In the genomic region with DNA sequence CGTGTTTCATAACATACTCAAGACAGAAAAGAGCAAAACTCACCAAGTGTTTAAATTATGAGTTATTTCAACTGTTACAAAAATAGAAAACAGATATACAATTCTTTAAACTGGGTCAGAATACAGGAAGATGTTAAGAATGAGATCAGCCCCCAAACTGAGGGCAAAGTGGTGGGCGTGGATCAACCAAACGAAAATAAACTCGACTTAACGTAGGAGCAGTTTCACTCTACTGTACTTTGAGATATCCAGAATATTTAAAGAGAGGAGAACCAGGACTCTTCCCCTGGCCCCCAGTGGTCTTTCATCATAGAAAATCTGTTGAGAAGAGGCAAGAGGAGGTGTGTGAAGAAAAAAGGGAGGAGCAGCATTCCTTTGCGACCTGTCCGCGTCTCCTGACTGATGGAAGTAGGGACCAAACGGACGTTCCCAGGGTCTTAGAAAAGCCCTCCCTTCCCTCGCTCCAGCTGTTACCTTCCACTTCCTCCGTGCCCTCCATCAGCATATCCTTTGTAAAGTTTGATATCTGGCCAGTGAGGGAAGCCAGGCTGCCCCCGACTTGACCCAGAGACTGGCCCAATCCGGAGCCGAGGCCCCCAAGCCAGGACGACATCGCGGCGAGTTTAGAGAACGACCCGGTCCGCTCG, we compare ENCODE assay signal across 1 cellular context.
TF ChIP-seq lines count a peak whose summit lies in the region.

No MANE protein-coding gene starts in this region.

TF ChIP-seq in K562, 482 proteins besides CTCF, POLR2A, EP300 and RAD21 (continued from another document):
- TF ChIP-seq, protein P1, sequence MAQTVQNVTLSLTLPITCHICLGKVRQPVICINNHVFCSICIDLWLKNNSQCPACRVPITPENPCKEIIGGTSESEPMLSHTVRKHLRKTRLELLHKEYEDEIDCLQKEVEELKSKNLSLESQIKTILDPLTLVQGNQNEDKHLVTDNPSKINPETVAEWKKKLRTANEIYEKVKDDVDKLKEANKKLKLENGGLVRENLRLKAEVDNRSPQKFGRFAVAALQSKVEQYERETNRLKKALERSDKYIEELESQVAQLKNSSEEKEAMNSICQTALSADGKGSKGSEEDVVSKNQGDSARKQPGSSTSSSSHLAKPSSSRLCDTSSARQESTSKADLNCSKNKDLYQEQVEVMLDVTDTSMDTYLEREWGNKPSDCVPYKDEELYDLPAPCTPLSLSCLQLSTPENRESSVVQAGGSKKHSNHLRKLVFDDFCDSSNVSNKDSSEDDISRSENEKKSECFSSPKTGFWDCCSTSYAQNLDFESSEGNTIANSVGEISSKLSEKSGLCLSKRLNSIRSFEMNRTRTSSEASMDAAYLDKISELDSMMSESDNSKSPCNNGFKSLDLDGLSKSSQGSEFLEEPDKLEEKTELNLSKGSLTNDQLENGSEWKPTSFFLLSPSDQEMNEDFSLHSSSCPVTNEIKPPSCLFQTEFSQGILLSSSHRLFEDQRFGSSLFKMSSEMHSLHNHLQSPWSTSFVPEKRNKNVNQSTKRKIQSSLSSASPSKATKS (CRISPR knock-in tag; IDR thresholded peaks at IDR 0.05) = no peak
- TF ChIP-seq MCM7 (IDR thresholded peaks at IDR 0.05) (no peak), ZNF143 (CRISPR knock-in tag; IDR thresholded peaks at IDR 0.05) (no peak), ZBTB7A (IDR thresholded peaks at IDR 0.05; ENCODE audit: borderline replicate concordance, control insufficient read depth, low read depth, low read length) (0 out of 2 replicates have a peak, but pooled peaks have one; percentile 15), TOE1 (IDR thresholded peaks at IDR 0.05; ENCODE audit: borderline replicate concordance) (no peak), TOE1 (CRISPR knock-in tag; IDR thresholded peaks at IDR 0.05; ENCODE audit: borderline replicate concordance, low read depth) (no peak), BRD9 (IDR thresholded peaks at IDR 0.05; ENCODE audit: low read depth, partially characterized antibody) (no peak), SIN3A (IDR thresholded peaks at IDR 0.05; ENCODE audit: borderline replicate concordance in 2 of 2, control insufficient read depth in 1 of 2, low read depth in 2 of 2, low read length in 2 of 2) (0 out of 4 replicates have a peak, but pooled peaks of 1 of the 2 experiments have one; percentile 15), JUND (IDR thresholded peaks at IDR 0.05; ENCODE audit: borderline replicate concordance, low read depth, low read length) (no peak), JUND (tag; IDR thresholded peaks at IDR 0.05; ENCODE audit: borderline replicate concordance, low read depth, low read length) (no peak), FOXA1 (IDR thresholded peaks at IDR 0.05; ENCODE audit: borderline replicate concordance) (no peak), BRD4 (IDR thresholded peaks at IDR 0.05) (no peak), ZNF324 (CRISPR knock-in tag; IDR thresholded peaks at IDR 0.05) (no peak)
- TF ChIP-seq, protein P2, sequence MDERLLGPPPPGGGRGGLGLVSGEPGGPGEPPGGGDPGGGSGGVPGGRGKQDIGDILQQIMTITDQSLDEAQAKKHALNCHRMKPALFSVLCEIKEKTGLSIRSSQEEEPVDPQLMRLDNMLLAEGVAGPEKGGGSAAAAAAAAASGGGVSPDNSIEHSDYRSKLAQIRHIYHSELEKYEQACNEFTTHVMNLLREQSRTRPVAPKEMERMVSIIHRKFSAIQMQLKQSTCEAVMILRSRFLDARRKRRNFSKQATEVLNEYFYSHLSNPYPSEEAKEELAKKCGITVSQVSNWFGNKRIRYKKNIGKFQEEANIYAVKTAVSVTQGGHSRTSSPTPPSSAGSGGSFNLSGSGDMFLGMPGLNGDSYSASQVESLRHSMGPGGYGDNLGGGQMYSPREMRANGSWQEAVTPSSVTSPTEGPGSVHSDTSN (CRISPR knock-in tag; IDR thresholded peaks at IDR 0.05; ENCODE audit: low read depth) = no peak
- TF ChIP-seq, protein P2 (tag; conservative IDR thresholded peaks at IDR 0.05; ENCODE audit: low read depth) = 0 out of 2 replicates have a peak, but pooled peaks have one; percentile 12
- TF ChIP-seq, protein P3, sequence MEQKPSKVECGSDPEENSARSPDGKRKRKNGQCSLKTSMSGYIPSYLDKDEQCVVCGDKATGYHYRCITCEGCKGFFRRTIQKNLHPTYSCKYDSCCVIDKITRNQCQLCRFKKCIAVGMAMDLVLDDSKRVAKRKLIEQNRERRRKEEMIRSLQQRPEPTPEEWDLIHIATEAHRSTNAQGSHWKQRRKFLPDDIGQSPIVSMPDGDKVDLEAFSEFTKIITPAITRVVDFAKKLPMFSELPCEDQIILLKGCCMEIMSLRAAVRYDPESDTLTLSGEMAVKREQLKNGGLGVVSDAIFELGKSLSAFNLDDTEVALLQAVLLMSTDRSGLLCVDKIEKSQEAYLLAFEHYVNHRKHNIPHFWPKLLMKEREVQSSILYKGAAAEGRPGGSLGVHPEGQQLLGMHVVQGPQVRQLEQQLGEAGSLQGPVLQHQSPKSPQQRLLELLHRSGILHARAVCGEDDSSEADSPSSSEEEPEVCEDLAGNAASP (IDR thresholded peaks at IDR 0.05) = no peak
